In genomic region chr4:83581411-83582288, GRCh38 we compare ENCODE assay signal across 9 cellular contexts. TPM values are rescaled to one million over a fixed set of nuclear protein-coding genes. Genes with fewer than 3 reads are reported as not detected.
A peak's percentile ranks its signal among the peaks of the same experiment; 100 is the strongest.
DNase-seq lines count a peak whose midpoint lies in the region; ATAC-seq and TF ChIP-seq lines count a peak whose summit lies in the region.
"Had no signal": no experiment of that assay in that cellular context is flagged by ENCODE, and none has a peak within 500 bp of the region (broad histone marks: within the 10 kb centered on the region; RNA-seq: fewer than 3 reads in every experiment).

No MANE protein-coding gene starts in this region.

- no peaks in the 10 kb centered on the region for H3K36me3 ChIP-seq in CD4-positive, CD25-positive, alpha-beta regulatory T cell (ENCODE audit: control insufficient read depth, insufficient read depth, low read length)
- H3K36me3 ChIP-seq in SU-DHL-6 (ENCODE audit: low read length) (no peaks in the 10 kb centered on the region), WERI-Rb-1 (no peaks in the 10 kb centered on the region)
- H3K36me3 ChIP-seq: esophagus squamous epithelium had no signal

- DNase-seq in CD4-positive, CD25-positive, alpha-beta regulatory T cell = no peak
- DNase-seq in DMS53 (lab: John Stamatoyannopoulos, UW) = no peak
- DNase-seq in WERI-Rb-1 = no peak
- no peak for DNase-seq in stimulated activated CD4-positive, alpha-beta T cell treated with anti-CD3 and anti-CD28 coated beads, Interleukin-12 subunit alpha, Interleukin-12 subunit beta, amount 100 ng/mL, for 4 hours
- no peak for DNase-seq in AG08396 (ENCODE audit: low spot score)
- DNase-seq: esophagus squamous epithelium had no signal

- H3K9me3 ChIP-seq in CD4-positive, CD25-positive, alpha-beta regulatory T cell (ENCODE audit: control insufficient read depth in 2 of 2, low read length in 2 of 2) = no peaks in the 10 kb centered on the region
- H3K9me3 ChIP-seq in SU-DHL-6 (ENCODE audit: insufficient read depth, low read length) (no peaks in the 10 kb centered on the region), WERI-Rb-1 (ENCODE audit: severe bottlenecking) (no peaks in the 10 kb centered on the region)
- H3K9me3 ChIP-seq: esophagus squamous epithelium had no signal

- TF ChIP-seq CTCF in SU-DHL-6 (IDR thresholded peaks at IDR 0.05; ENCODE audit: insufficient read depth, low read length, poor library complexity, severe bottlenecking) (no peak), WERI-Rb-1 (IDR thresholded peaks at IDR 0.05; ENCODE audit: low read depth, low read length) (no peak)

- H3K4me3 ChIP-seq in CD4-positive, CD25-positive, alpha-beta regulatory T cell (ENCODE audit: low read depth, low read length) = no peak overlapping the region
- H3K4me3 ChIP-seq in SU-DHL-6 (ENCODE audit: insufficient read depth, low read length, poor library complexity, severe bottlenecking) (no peak overlapping the region), WERI-Rb-1 (ENCODE audit: low read depth, low read length) (no peak overlapping the region)
- H3K4me3 ChIP-seq: esophagus squamous epithelium had no signal

- peaks cover 10% of the 10 kb centered on the region for H3K36me3 Mint-ChIP-seq in CD4-positive, CD25-positive, alpha-beta regulatory T cell

- peaks cover 7% of the 10 kb centered on the region for H3K27me3 Mint-ChIP-seq in CD4-positive, CD25-positive, alpha-beta regulatory T cell

- H3K27ac ChIP-seq in CD4-positive, CD25-positive, alpha-beta regulatory T cell (ENCODE audit: insufficient read depth, low read length, poor library complexity, severe bottlenecking) = no peak overlapping the region
- H3K27ac ChIP-seq in SU-DHL-6 (ENCODE audit: low read depth, low read length) (peak overlapping the region; percentile 55), WERI-Rb-1 (no peak overlapping the region)
- H3K27ac ChIP-seq: esophagus squamous epithelium had no signal

- 0 out of 2 replicates have a peak, but pooled peaks cover 4% of the 10 kb centered on the region for H3F3A ChIP-seq in SU-DHL-6 (ENCODE audit: insufficient read depth)

- no peak overlapping the region for H3K4me3 Mint-ChIP-seq in CD4-positive, CD25-positive, alpha-beta regulatory T cell

- peak overlapping the region; percentile 46 for H3K4me2 ChIP-seq in SU-DHL-6 (ENCODE audit: low read depth, low read length, poor library complexity, severe bottlenecking)

- ATAC-seq in CD4-positive, CD25-positive, alpha-beta regulatory T cell (ENCODE audit: low read depth in 2 of 2) = peak; percentile 34 to 37
- ATAC-seq in GM19468 (IDR thresholded peaks at IDR 0.05; ENCODE audit: extremely low read depth, unreplicated experiment) (peak; percentile 23), HG03135 (IDR thresholded peaks at IDR 0.05; ENCODE audit: unreplicated experiment) (peak; percentile 53)

- H2AFZ ChIP-seq in SU-DHL-6 (ENCODE audit: low read depth, low read length, severe bottlenecking) = peak overlapping the region; percentile 64

- H3K9me2 ChIP-seq in SU-DHL-6 (replicated peaks; ENCODE audit: insufficient read depth, low read length) = no peaks in the 10 kb centered on the region

- no peaks in the 10 kb centered on the region for H3K79me2 ChIP-seq in SU-DHL-6 (ENCODE audit: insufficient read depth, low read length)

- no peak overlapping the region for H3K9ac ChIP-seq in SU-DHL-6 (ENCODE audit: low read length)

- no peaks in the 10 kb centered on the region for H4K20me1 ChIP-seq in SU-DHL-6 (ENCODE audit: low read depth, low read length)

- H3K27ac Mint-ChIP-seq in CD4-positive, CD25-positive, alpha-beta regulatory T cell = no peak overlapping the region

- H3K9me3 Mint-ChIP-seq in CD4-positive, CD25-positive, alpha-beta regulatory T cell = no peaks in the 10 kb centered on the region

- no peaks in the 10 kb centered on the region for H3K27me3 ChIP-seq in CD4-positive, CD25-positive, alpha-beta regulatory T cell (ENCODE audit: control insufficient read depth, insufficient read depth, low read length)
- H3K27me3 ChIP-seq in SU-DHL-6 (ENCODE audit: low read length) (no peaks in the 10 kb centered on the region), WERI-Rb-1 (ENCODE audit: insufficient read depth, low read depth, severe bottlenecking) (no peaks in the 10 kb centered on the region)
- H3K27me3 ChIP-seq: esophagus squamous epithelium had no signal

- H3K4me1 ChIP-seq in CD4-positive, CD25-positive, alpha-beta regulatory T cell (ENCODE audit: control insufficient read depth, insufficient read depth, low read length, poor library complexity, severe bottlenecking) = no peaks in the 10 kb centered on the region

- peaks cover 0 to 5% (median 0%) of the 10 kb centered on the region in 4 donors for H3K4me1 Mint-ChIP-seq in CD4-positive, CD25-positive, alpha-beta regulatory T cell

RNA-seq across cellular contexts. Expression of gene GPAT3, which starts 45.7 kb away (rescaled TPM):
- total RNA-seq in CD4-positive, CD25-positive, alpha-beta regulatory T cell = 2.4 TPM
- 1 to 10 TPM; 2.5 to 6.7 (median 3.7) TPM for polyA plus RNA-seq in CD4-positive, CD25-positive, alpha-beta regulatory T cell
